ENCODE assay signal across 8 cellular contexts in genomic region chr19:51440846-51441409, GRCh38. TPM values are rescaled to one million over a fixed set of nuclear protein-coding genes. Genes with fewer than 3 reads are reported as not detected.
A peak's percentile ranks its signal among the peaks of the same experiment; 100 is the strongest.
DNase-seq lines count a peak whose midpoint lies in the region; ATAC-seq, FAIRE-seq and TF ChIP-seq lines count a peak whose summit lies in the region.

No MANE protein-coding gene starts in this region.

- no peak overlapping the region for H2AFZ ChIP-seq in SK-N-SH (ENCODE audit: low read depth)

- H3K27ac Mint-ChIP-seq in activated CD4-positive, alpha-beta memory T cell treated with anti-CD3 and anti-CD28 coated beads, Interleukin-2, amount 10 ng/mL, durations not matched to agents 7 days and 5 days: peak overlapping the region; percentile 77

- peak; percentile 32 for DNase-seq in activated CD4-positive, alpha-beta memory T cell treated with anti-CD3 and anti-CD28 coated beads, Interleukin-2, amount 10 ng/mL, durations not matched to agents 7 days and 5 days
- DNase-seq in kidney: peak; percentile 54
- peak; percentile 43 to 79 for DNase-seq in stimulated activated CD8-positive, alpha-beta memory T cell treated with anti-CD3 and anti-CD28 coated beads, Interleukin-7, amount 100 ng/mL, for 48 hours (ENCODE audit: extremely low read depth in 1 of 2, low read depth in 1 of 2)
- DNase-seq in brain microvascular endothelial cell: no peak
- no peak for DNase-seq in RWPE1 (ENCODE audit: low spot score)
- no peak for DNase-seq in right atrium auricular region (ENCODE audit: low spot score)
- no peak for DNase-seq in SK-N-SH

- in situ Hi-C loops in brain microvascular endothelial cell (cut with HindIII; ENCODE audit: low pct_ligation_motif_present, low sequenced_read_pairs): no loop called here

- intact Hi-C loops in kidney (cut with DNase I): no loop called here

- H3K4me3 Mint-ChIP-seq in activated CD4-positive, alpha-beta memory T cell treated with anti-CD3 and anti-CD28 coated beads, Interleukin-2, amount 10 ng/mL, durations not matched to agents 7 days and 5 days: peak overlapping the region; percentile 72

- peak; percentile 6 for ATAC-seq in HG03460 (IDR thresholded peaks at IDR 0.05; ENCODE audit: unreplicated experiment)

- CTCF ChIA-PET in activated CD4-positive, alpha-beta memory T cell treated with anti-CD3 and anti-CD28 coated beads, Interleukin-2, amount 10 ng/mL, durations not matched to agents 7 days and 5 days (lab: Charles Lee): interaction anchor here (0.7 to 7.0 kb wide), 9 partner anchors 20 to 285 kb away, joined by 3 to 57 read pairs (median 6); no protein-coding TSS in a partner anchor
- CTCF ChIA-PET in RWPE1 (lab: Yijun Ruan, JAX) (interaction anchor here (1.1 kb wide), 2 partner anchors 20 to 220 kb away, joined by 3 to 6 read pairs; no protein-coding TSS in a partner anchor), SK-N-SH (lab: Yijun Ruan, JAX) (interaction anchor here (1.0 to 8.1 kb wide), 6 partner anchors 14 to 143 kb away, joined by 3 to 37 read pairs (median 6); no protein-coding TSS in a partner anchor)

- H3K36me3 ChIP-seq in kidney (ENCODE audit: control insufficient read depth in 1 of 2, insufficient read depth in 2 of 2, low read length in 2 of 2) (no peaks in the 10 kb centered on the region), brain microvascular endothelial cell (replicated peaks) (no peaks in the 10 kb centered on the region), right atrium auricular region (no peaks in the 10 kb centered on the region), SK-N-SH (replicated peaks in 1 of 2; ENCODE audit: control insufficient read depth in 1 of 2, insufficient read depth in 2 of 2, low read length in 1 of 2) (no peaks in the 10 kb centered on the region)

- H4K20me1 ChIP-seq in SK-N-SH (ENCODE audit: insufficient read depth): no peaks in the 10 kb centered on the region

- H3K4me2 ChIP-seq in SK-N-SH: no peak overlapping the region

- no peak for TF ChIP-seq RAD21 in SK-N-SH (IDR thresholded peaks at IDR 0.05; ENCODE audit: low read length)

- H3K4me3 ChIP-seq in kidney (ENCODE audit: low read length in 2 of 2): no peak overlapping the region
- no peak overlapping the region for H3K4me3 ChIP-seq in brain microvascular endothelial cell (ENCODE audit: low read depth, low read length)
- H3K4me3 ChIP-seq in right atrium auricular region: no peak overlapping the region
- no peak overlapping the region; a peak in 1 of 4 replicates for H3K4me3 ChIP-seq in SK-N-SH (ENCODE audit: low read depth in 2 of 2, low read length in 1 of 2)

- no peak overlapping the region for H3K27ac ChIP-seq in kidney (ENCODE audit: low read depth in 2 of 2, low read length in 2 of 2)
- H3K27ac ChIP-seq in brain microvascular endothelial cell: no peak overlapping the region
- H3K27ac ChIP-seq in RWPE1: no peak overlapping the region
- no peak overlapping the region for H3K27ac ChIP-seq in right atrium auricular region
- H3K27ac ChIP-seq in SK-N-SH (ENCODE audit: low read depth in 2 of 2, low read length in 1 of 2): no peak overlapping the region

- H3K79me2 ChIP-seq in SK-N-SH (ENCODE audit: insufficient read depth): no peaks in the 10 kb centered on the region

- 3% methylated on average over 10 of the region's 11 CpGs for WGBS in SK-N-SH (ENCODE audit: low lambda C conversion rate)

- no peak for TF ChIP-seq EP300 in SK-N-SH (IDR thresholded peaks at IDR 0.05; ENCODE audit: borderline replicate concordance in 1 of 2, low read depth in 1 of 2, low read length in 1 of 2)

- no peak overlapping the region for H3K9ac ChIP-seq in kidney (ENCODE audit: low read length in 2 of 2)
- no peak overlapping the region for H3K9ac ChIP-seq in SK-N-SH

- H3K9me3 ChIP-seq in kidney (ENCODE audit: control insufficient read depth in 1 of 2, low read length in 2 of 2): peaks cover 0 to 1% of the 10 kb centered on the region in 2 donors
- H3K9me3 ChIP-seq in right atrium auricular region: no peaks in the 10 kb centered on the region
- no peaks in the 10 kb centered on the region for H3K9me3 ChIP-seq in SK-N-SH

- H3K9me3 Mint-ChIP-seq in activated CD4-positive, alpha-beta memory T cell treated with anti-CD3 and anti-CD28 coated beads, Interleukin-2, amount 10 ng/mL, durations not matched to agents 7 days and 5 days: peaks cover 2% of the 10 kb centered on the region

- peaks cover 7% of the 10 kb centered on the region for H3K36me3 Mint-ChIP-seq in activated CD4-positive, alpha-beta memory T cell treated with anti-CD3 and anti-CD28 coated beads, Interleukin-2, amount 10 ng/mL, durations not matched to agents 7 days and 5 days (ENCODE audit: low read depth)

- H3K27me3 Mint-ChIP-seq in activated CD4-positive, alpha-beta memory T cell treated with anti-CD3 and anti-CD28 coated beads, Interleukin-2, amount 10 ng/mL, durations not matched to agents 7 days and 5 days: peaks cover 35% of the 10 kb centered on the region

- no peaks in the 10 kb centered on the region for H3K9me2 ChIP-seq in SK-N-SH

- no peak for TF ChIP-seq CTCF in kidney (IDR thresholded peaks at IDR 0.05; ENCODE audit: borderline replicate concordance, extremely low read depth, insufficient read depth)
- no peak for TF ChIP-seq CTCF in brain microvascular endothelial cell (IDR thresholded peaks at IDR 0.05; ENCODE audit: low read depth, low read length, missing control alignments)
- no peak for TF ChIP-seq CTCF in RWPE1 (conservative IDR thresholded peaks at IDR 0.05; ENCODE audit: low read depth)
- TF ChIP-seq CTCF in right atrium auricular region (IDR thresholded peaks at IDR 0.05): no peak
- no peak for TF ChIP-seq CTCF in SK-N-SH (IDR thresholded peaks at IDR 0.05)

- no peaks in the 10 kb centered on the region for H3F3A ChIP-seq in SK-N-SH (replicated peaks; ENCODE audit: insufficient read depth)

- H3K27me3 ChIP-seq in brain microvascular endothelial cell (replicated peaks) (no peaks in the 10 kb centered on the region), right atrium auricular region (no peaks in the 10 kb centered on the region), SK-N-SH (ENCODE audit: insufficient read depth) (peaks cover 51% of the 10 kb centered on the region)

- FAIRE-seq in kidney (lab: Jason Lieb, UNC): no peak

- H3K4me1 ChIP-seq in kidney (ENCODE audit: control insufficient read depth in 1 of 2, insufficient read depth in 1 of 2, low read depth in 1 of 2, low read length in 2 of 2) (no peaks in the 10 kb centered on the region), right atrium auricular region (no peaks in the 10 kb centered on the region), SK-N-SH (ENCODE audit: control insufficient read depth in 1 of 2, insufficient read depth in 2 of 2, low read depth in 1 of 2, low read length in 1 of 2) (no peaks in the 10 kb centered on the region)

- H3K4me1 Mint-ChIP-seq in activated CD4-positive, alpha-beta memory T cell treated with anti-CD3 and anti-CD28 coated beads, Interleukin-2, amount 10 ng/mL, durations not matched to agents 7 days and 5 days: peaks cover 46% of the 10 kb centered on the region

- POLR2A ChIA-PET in activated CD4-positive, alpha-beta memory T cell treated with anti-CD3 and anti-CD28 coated beads, Interleukin-2, amount 10 ng/mL, durations not matched to agents 7 days and 5 days (lab: Charles Lee): interaction anchor here (1.2 to 3.0 kb wide), 4 partner anchors 9 to 98 kb away, joined by 3 to 24 read pairs (median 6); partner anchors contain the start of gene NKG7
- POLR2A ChIA-PET in RWPE1 (lab: Yijun Ruan, JAX; ENCODE audit: low non-redundant PET) (no interaction called here), SK-N-SH (lab: Yijun Ruan, JAX) (no interaction called here)

RNA-seq across cellular contexts. Expression of gene SIGLEC8, which starts 17.3 kb away (rescaled TPM):
- not detected for total RNA-seq in activated CD4-positive, alpha-beta memory T cell treated with anti-CD3 and anti-CD28 coated beads, Interleukin-2, amount 10 ng/mL, durations not matched to agents 7 days and 5 days
- 1.8 TPM for total RNA-seq in kidney
- not detected for polyA plus RNA-seq in kidney (ENCODE audit: insufficient read depth, low read depth, low replicate concordance)
- under 1 TPM; 0.08 to 0.26 TPM for total RNA-seq in right atrium auricular region
- not detected in 2 replicates for polyA plus RNA-seq in SK-N-SH (2012; rRNA removed)
- polyA plus RNA-seq in SK-N-SH (2012; cell fraction: cytosol; rRNA removed): not detected in 2 replicates
- polyA plus RNA-seq in SK-N-SH (2012; cell fraction: nucleus; rRNA removed): not detected in 2 replicates

RNA-seq across cellular contexts. Expression of gene SIGLEC10, which starts 23.5 kb away (rescaled TPM):
- under 1 TPM; 0.45 to 0.88 TPM for total RNA-seq in activated CD4-positive, alpha-beta memory T cell treated with anti-CD3 and anti-CD28 coated beads, Interleukin-2, amount 10 ng/mL, durations not matched to agents 7 days and 5 days
- total RNA-seq in kidney: 33.8 TPM
- 0.34 TPM for polyA plus RNA-seq in kidney (ENCODE audit: insufficient read depth, low read depth, low replicate concordance)
- total RNA-seq in right atrium auricular region: 1 to 10 TPM in 1 of 2 donors, under 1 TPM in 1; 0.22 to 7.7 TPM
- polyA plus RNA-seq in SK-N-SH (2012; rRNA removed): not detected in 2 replicates
- not detected in 2 replicates for polyA plus RNA-seq in SK-N-SH (2012; cell fraction: cytosol; rRNA removed)
- polyA plus RNA-seq in SK-N-SH (2012; cell fraction: nucleus; rRNA removed): not detected in 2 replicates

RNA-seq across cellular contexts. Expression of gene CEACAM18, which starts 37.4 kb away (rescaled TPM):
- total RNA-seq in activated CD4-positive, alpha-beta memory T cell treated with anti-CD3 and anti-CD28 coated beads, Interleukin-2, amount 10 ng/mL, durations not matched to agents 7 days and 5 days: not detected
- total RNA-seq in kidney (not detected), right atrium auricular region (not detected)
- polyA plus RNA-seq in kidney (ENCODE audit: insufficient read depth, low read depth, low replicate concordance) (not detected), SK-N-SH (2012; rRNA removed) (not detected in 2 replicates)
- not detected in 2 replicates for polyA plus RNA-seq in SK-N-SH (2012; cell fraction: cytosol; rRNA removed)
- polyA plus RNA-seq in SK-N-SH (2012; cell fraction: nucleus; rRNA removed): not detected in 2 replicates

RNA-seq across cellular contexts. Expression of gene C19orf84, which starts 50.5 kb away (rescaled TPM):
- total RNA-seq in activated CD4-positive, alpha-beta memory T cell treated with anti-CD3 and anti-CD28 coated beads, Interleukin-2, amount 10 ng/mL, durations not matched to agents 7 days and 5 days: not detected
- total RNA-seq in kidney (not detected), right atrium auricular region (not detected)
- polyA plus RNA-seq in kidney (ENCODE audit: insufficient read depth, low read depth, low replicate concordance) (not detected), SK-N-SH (2012; rRNA removed) (not detected in 2 replicates)
- not detected in 2 replicates for polyA plus RNA-seq in SK-N-SH (2012; cell fraction: cytosol; rRNA removed)
- polyA plus RNA-seq in SK-N-SH (2012; cell fraction: nucleus; rRNA removed): not detected in 2 replicates

RNA-seq across cellular contexts. Expression of gene LIM2, which starts 53.2 kb away (rescaled TPM):
- not detected for total RNA-seq in activated CD4-positive, alpha-beta memory T cell treated with anti-CD3 and anti-CD28 coated beads, Interleukin-2, amount 10 ng/mL, durations not matched to agents 7 days and 5 days
- total RNA-seq in kidney: not detected
- polyA plus RNA-seq in kidney (ENCODE audit: insufficient read depth, low read depth, low replicate concordance): not detected
- total RNA-seq in right atrium auricular region: not detected
- not detected in 2 replicates for polyA plus RNA-seq in SK-N-SH (2012; rRNA removed)
- polyA plus RNA-seq in SK-N-SH (2012; cell fraction: cytosol; rRNA removed): not detected in 2 replicates
- polyA plus RNA-seq in SK-N-SH (2012; cell fraction: nucleus; rRNA removed): not detected in 2 replicates

Comparison
In these comparisons a context has a peak if more than half of its experiments do, and no peak if none do; other contexts are left out.
1. DNase-seq: peak in activated CD4-positive, alpha-beta memory T cell treated with anti-CD3 and anti-CD28 coated beads, Interleukin-2, amount 10 ng/mL, durations not matched to agents 7 days and 5 days (single experiment), kidney (single experiment) and stimulated activated CD8-positive, alpha-beta memory T cell treated with anti-CD3 and anti-CD28 coated beads, Interleukin-7, amount 100 ng/mL, for 48 hours (2 of 2); none in brain microvascular endothelial cell (single experiment), RWPE1 (single experiment), right atrium auricular region (single experiment) and SK-N-SH (single experiment).